In genomic region chr3:118425272-118425837, GRCh38 we compare ENCODE assay signal across 22 cellular contexts.
"Had no signal": no experiment of that assay in that cellular context is flagged by ENCODE, and none has a peak within 500 bp of the region (broad histone marks: within the 10 kb centered on the region; RNA-seq: fewer than 3 reads in every experiment).

No MANE protein-coding gene starts in this region.

- H3K36me3 ChIP-seq: esophagus muscularis mucosa, heart right ventricle, lower lobe of right lung, thoracic aorta had no signal

- H3K27ac ChIP-seq: esophagus muscularis mucosa, heart right ventricle, lower lobe of right lung, thoracic aorta had no signal

- H3K4me3 ChIP-seq: esophagus muscularis mucosa, heart right ventricle, lower lobe of right lung, mucosa of descending colon, thoracic aorta had no signal

- H3K27me3 ChIP-seq: esophagus muscularis mucosa, heart right ventricle had no signal

- H3K4me1 ChIP-seq: esophagus muscularis mucosa, heart right ventricle, lower lobe of right lung had no signal

- ATAC-seq: activated CD8-positive, alpha-beta T cell treated with anti-CD3 and anti-CD28 coated beads for 36 hours; activated naive CD8-positive, alpha-beta T cell treated with anti-CD3 and anti-CD28 coated beads, Interleukin-2, amount 50 U/mL, for 24 hours; activated T-cell treated with anti-CD3 and anti-CD28 coated beads, Interleukin-2, amount 50 U/mL, for 4 hours; activated T-helper 17 cell treated with anti-CD3 and anti-CD28 coated beads, Interleukin-2, amount 50 U/mL, for 72 hours; heart right ventricle; lower lobe of right lung; mucosa of descending colon; natural killer cell treated with Interleukin-12 subunit alpha and Interleukin-12 subunit beta and Interleukin-15 and Interleukin-18, amount 100 ng/mL, for 72 hours; right cardiac atrium; stimulated activated effector memory CD8-positive, alpha-beta T cell treated with anti-CD3 and anti-CD28 coated beads, Interleukin-12 subunit alpha, Interleukin-12 subunit beta, amount 100 ng/mL, for 72 hours had no signal

- DNase-seq: activated CD4-positive, alpha-beta T cell treated with anti-CD3 and anti-CD28 coated beads, Interleukin-2, amount 50 U/mL, for 1 hour; activated CD8-positive, alpha-beta T cell treated with anti-CD3 and anti-CD28 coated beads for 36 hours; activated gamma-delta T cell treated with Interleukin-2 at 50 U/mL for 16 hours; activated naive CD8-positive, alpha-beta T cell treated with anti-CD3 and anti-CD28 coated beads, Interleukin-2, amount 50 U/mL, for 24 hours; activated T-cell treated with anti-CD3 and anti-CD28 coated beads, Interleukin-2, amount 50 U/mL, for 4 hours; amygdala; endodermal cell; foreskin melanocyte; heart right ventricle; lower lobe of right lung; mucosa of descending colon; posterior cingulate gyrus; right cardiac atrium; stimulated activated CD4-positive, alpha-beta T cell treated with anti-CD3 and anti-CD28 coated beads, Interleukin-12 subunit alpha, Interleukin-12 subunit beta, amount 100 ng/mL, for 4 hours; stimulated activated CD4-positive, alpha-beta T cell treated with anti-CD3 and anti-CD28 coated beads, Interleukin-4, amount 100 ng/mL, for 1 hour; trophoblast cell had no signal

- H3K9me3 ChIP-seq: esophagus muscularis mucosa, lower lobe of right lung, mucosa of descending colon, thoracic aorta had no signal

- FAIRE-seq: urothelium cell line had no signal
